16 cellular contexts compared by ENCODE assay signal in genomic region chr2:236109061-236109460, GRCh38. TPM values are rescaled to one million over a fixed set of nuclear protein-coding genes. Genes with fewer than 3 reads are reported as not detected.
DNase-seq lines count a peak whose midpoint lies in the region; ATAC-seq and TF ChIP-seq lines count a peak whose summit lies in the region.
"Had no signal": no experiment of that assay in that cellular context is flagged by ENCODE, and none has a peak within 500 bp of the region (broad histone marks: within the 10 kb centered on the region; RNA-seq: fewer than 3 reads in every experiment).

No MANE protein-coding gene starts in this region.

- H2BK120ac ChIP-seq in trophoblast cell (ENCODE audit: insufficient read depth, low read length, poor library complexity) = no peak overlapping the region

- peak overlapping the region in 1 of 3 experiments; percentile 3 for H3K4me3 Mint-ChIP-seq in nephron
- no peak overlapping the region for H3K4me3 Mint-ChIP-seq in activated CD4-positive, alpha-beta T cell treated with anti-CD3 and anti-CD28 coated beads, Interleukin-2, amount 10 ng/mL, durations not matched to agents 24 days and 14 days
- H3K4me3 Mint-ChIP-seq: CD14-positive monocyte; CD8-positive, alpha-beta T cell had no signal

- intact Hi-C loops in activated CD4-positive, alpha-beta T cell treated with anti-CD3 and anti-CD28 coated beads, Interleukin-2, amount 10 ng/mL, durations not matched to agents 24 days and 14 days (cut with micrococcal nuclease) = no loop called here
- intact Hi-C loops in upper lobe of right lung (cut with DNase I) = no loop called here

- no peaks in the 10 kb centered on the region for H3K27me3 ChIP-seq in trophoblast cell (ENCODE audit: insufficient read depth, low read length)
- H3K27me3 ChIP-seq in upper lobe of right lung = no peaks in the 10 kb centered on the region

- no peak overlapping the region for H4K91ac ChIP-seq in trophoblast cell (ENCODE audit: low read depth, low read length)

- H3K9me3 ChIP-seq in trophoblast cell (ENCODE audit: insufficient read depth, low read depth, low read length) = no peaks in the 10 kb centered on the region
- no peaks in the 10 kb centered on the region for H3K9me3 ChIP-seq in upper lobe of right lung

- peak; percentile 37 for DNase-seq in activated effector memory CD4-positive, alpha-beta T cell treated with anti-CD3 and anti-CD28 coated beads, Interleukin-2, amount 50 U/mL, for 16 hours
- no peak for DNase-seq in activated effector memory CD4-positive, alpha-beta T cell treated with Interleukin-2 at 50 U/mL for 16 hours
- no peak for DNase-seq in trophoblast cell
- no peak for DNase-seq in activated CD4-positive, alpha-beta T cell treated with anti-CD3 and anti-CD28 coated beads, Interleukin-2, amount 10 ng/mL, durations not matched to agents 24 days and 14 days
- DNase-seq in cerebellar nuclear complex (lab: John Stamatoyannopoulos, UW) = no peak
- no peak for DNase-seq in NCI-H2196 (lab: John Stamatoyannopoulos, UW; ENCODE audit: unreplicated experiment)
- DNase-seq in upper lobe of right lung = no peak
- DNase-seq: CD8-positive, alpha-beta T cell; COR-L47; DMS153; EL had no signal

- H4K12ac ChIP-seq in trophoblast cell (ENCODE audit: low read depth, low read length) = no peak overlapping the region

- ATAC-seq in upper lobe of right lung = no peak
- ATAC-seq: CD8-positive, alpha-beta T cell had no signal

- H3K36me3 ChIP-seq in trophoblast cell (ENCODE audit: control insufficient read depth in 1 of 2, insufficient read depth in 2 of 2, low read length in 2 of 2) = no peaks in the 10 kb centered on the region
- H3K36me3 ChIP-seq in upper lobe of right lung = no peaks in the 10 kb centered on the region

- H2BK12ac ChIP-seq in trophoblast cell (ENCODE audit: low read length) = no peak overlapping the region

- no peaks in the 10 kb centered on the region for H3K79me1 ChIP-seq in trophoblast cell (ENCODE audit: low read length)

- no peak overlapping the region for H3K23ac ChIP-seq in trophoblast cell (ENCODE audit: low read length)

- H2AFZ ChIP-seq in trophoblast cell (ENCODE audit: insufficient read depth, low read length, poor library complexity) = no peak overlapping the region

- no peaks in the 10 kb centered on the region for H3K79me2 ChIP-seq in trophoblast cell (ENCODE audit: control insufficient read depth, insufficient read depth, low read length, poor library complexity)

- H3K4me3 ChIP-seq in trophoblast cell (ENCODE audit: low read depth, low read length) (no peak overlapping the region), upper lobe of right lung (no peak overlapping the region)

- H3K4me2 ChIP-seq in trophoblast cell (ENCODE audit: low read length) = no peak overlapping the region

- no CpG with 5 or more reads among the region's 5 CpGs for WGBS in trophoblast cell (ENCODE audit: extremely low coverage, insufficient coverage, insufficient read length)

- no peaks in the 10 kb centered on the region for H3K36me3 Mint-ChIP-seq in nephron (ENCODE audit: low read depth)
- H3K36me3 Mint-ChIP-seq in activated CD4-positive, alpha-beta T cell treated with anti-CD3 and anti-CD28 coated beads, Interleukin-2, amount 10 ng/mL, durations not matched to agents 24 days and 14 days (ENCODE audit: low read depth) = no peaks in the 10 kb centered on the region
- H3K36me3 Mint-ChIP-seq: CD14-positive monocyte; CD8-positive, alpha-beta T cell had no signal

- H3K27me3 Mint-ChIP-seq in nephron (ENCODE audit: low read depth) = peaks cover 12% of the 10 kb centered on the region
- H3K27me3 Mint-ChIP-seq in activated CD4-positive, alpha-beta T cell treated with anti-CD3 and anti-CD28 coated beads, Interleukin-2, amount 10 ng/mL, durations not matched to agents 24 days and 14 days = peaks cover 4% of the 10 kb centered on the region

- no peak overlapping the region for H2AK5ac ChIP-seq in trophoblast cell (ENCODE audit: low read length)

- TF ChIP-seq CTCF in nephron (IDR thresholded peaks at IDR 0.05; ENCODE audit: unreplicated experiment in 3 of 3) (no peak), upper lobe of right lung (IDR thresholded peaks at IDR 0.05) (no peak)

- H3K4ac ChIP-seq in trophoblast cell (ENCODE audit: low read depth, low read length) = no peak overlapping the region

- peak overlapping the region in 2 of 3 experiments; percentile 23 to 82 for H3K27ac Mint-ChIP-seq in nephron
- H3K27ac Mint-ChIP-seq in activated CD4-positive, alpha-beta T cell treated with anti-CD3 and anti-CD28 coated beads, Interleukin-2, amount 10 ng/mL, durations not matched to agents 24 days and 14 days = no peak overlapping the region
- H3K27ac Mint-ChIP-seq: CD14-positive monocyte; CD8-positive, alpha-beta T cell had no signal

- H2BK5ac ChIP-seq in trophoblast cell (ENCODE audit: low read depth, low read length, poor library complexity) = no peak overlapping the region

- peaks cover 35% of the 10 kb centered on the region for H3K4me1 Mint-ChIP-seq in nephron
- H3K4me1 Mint-ChIP-seq in activated CD4-positive, alpha-beta T cell treated with anti-CD3 and anti-CD28 coated beads, Interleukin-2, amount 10 ng/mL, durations not matched to agents 24 days and 14 days = no peaks in the 10 kb centered on the region
- H3K4me1 Mint-ChIP-seq: CD14-positive monocyte had no signal

- H3K14ac ChIP-seq in trophoblast cell (ENCODE audit: low read length) = no peak overlapping the region

- H3K18ac ChIP-seq in trophoblast cell (ENCODE audit: low read length) = no peak overlapping the region

- H3K4me1 ChIP-seq in trophoblast cell (ENCODE audit: control insufficient read depth in 1 of 2, insufficient read depth in 2 of 2, low read length in 2 of 2) (peaks cover 8 to 11% of the 10 kb centered on the region in 2 experiments), upper lobe of right lung (peaks cover 4% of the 10 kb centered on the region)

- no peak overlapping the region for H3K27ac ChIP-seq in trophoblast cell (ENCODE audit: low read depth, low read length)
- no peak overlapping the region for H3K27ac ChIP-seq in upper lobe of right lung
- H3K27ac ChIP-seq: 22Rv1, HL-60 had no signal

- no peak overlapping the region for H4K8ac ChIP-seq in trophoblast cell (ENCODE audit: low read depth, low read length)

- peak overlapping the region; percentile 9 for H3K9ac ChIP-seq in trophoblast cell (ENCODE audit: low read length)

- no peaks in the 10 kb centered on the region for H3K9me3 Mint-ChIP-seq in nephron
- H3K9me3 Mint-ChIP-seq in activated CD4-positive, alpha-beta T cell treated with anti-CD3 and anti-CD28 coated beads, Interleukin-2, amount 10 ng/mL, durations not matched to agents 24 days and 14 days = no peaks in the 10 kb centered on the region
- H3K9me3 Mint-ChIP-seq: CD8-positive, alpha-beta T cell had no signal

RNA-seq across cellular contexts. Expression of gene GBX2, which starts 59.1 kb away (rescaled TPM):
- 0.06 and 0.10 TPM in 2 replicates for polyA plus RNA-seq in trophoblast cell (2013)
- total RNA-seq in activated CD4-positive, alpha-beta T cell treated with anti-CD3 and anti-CD28 coated beads, Interleukin-2, amount 10 ng/mL, durations not matched to agents 24 days and 14 days = not detected in 2 replicates
- not detected for total RNA-seq in upper lobe of right lung
- total RNA-seq: A673; CD8-positive, alpha-beta T cell had no signal
- polyA plus RNA-seq: CD14-positive monocyte had no signal
